ENCODE assay signal across 8 cellular contexts in the genomic region with DNA sequence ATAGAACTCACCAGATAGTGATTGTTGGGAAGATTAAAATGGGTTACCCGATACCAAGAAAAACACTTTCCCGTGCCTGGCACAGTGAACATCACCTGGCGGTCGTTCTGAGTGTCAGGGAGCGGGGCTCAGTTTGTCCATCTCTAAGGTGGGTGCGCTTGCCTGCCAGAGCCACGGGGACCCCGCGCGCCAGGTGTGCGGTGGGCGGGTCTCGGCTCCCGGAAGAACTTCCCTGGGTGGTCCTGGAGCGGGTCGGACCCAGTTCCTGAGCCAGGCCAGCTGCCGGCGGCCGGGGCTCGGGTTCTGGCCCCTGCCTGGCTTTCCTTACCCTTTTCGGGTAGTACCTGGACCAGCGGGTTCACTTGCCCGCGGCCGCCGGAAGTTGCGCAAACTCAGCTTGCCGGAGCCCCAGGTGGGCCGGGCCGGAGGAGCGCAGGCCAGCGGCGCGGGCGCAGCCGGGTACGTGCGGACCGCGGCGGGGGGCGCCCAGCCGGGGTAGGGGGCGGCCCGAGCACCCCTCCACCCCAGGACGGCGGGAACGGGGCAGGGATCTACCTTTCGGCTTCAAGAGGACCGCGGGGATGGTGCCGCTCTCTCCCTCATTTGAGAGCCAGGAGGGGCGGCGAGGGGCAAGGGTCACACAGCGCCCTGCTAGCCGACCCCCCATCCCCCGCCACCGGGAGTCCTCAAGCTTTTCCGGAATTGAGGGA. TPM values are rescaled to one million over a fixed set of nuclear protein-coding genes. Genes with fewer than 3 reads are reported as not detected.
DNase-seq lines count a peak whose midpoint lies in the region; ATAC-seq, FAIRE-seq and TF ChIP-seq lines count a peak whose summit lies in the region.

No MANE protein-coding gene starts in this region.

- H3K4me3 Mint-ChIP-seq in activated naive CD4-positive, alpha-beta T cell treated with anti-CD3 and anti-CD28 coated beads for 36 hours = peak overlapping the region; percentile 66
- H3K4me3 Mint-ChIP-seq in type B pancreatic cell = peak overlapping the region; percentile 89

- DNase-seq in activated naive CD4-positive, alpha-beta T cell treated with anti-CD3 and anti-CD28 coated beads for 36 hours = peak; percentile 43
- DNase-seq in activated naive CD4-positive, alpha-beta T cell treated with anti-CD3 and anti-CD28 coated beads, Interleukin-2, amount 50 U/mL, for 72 hours (ENCODE audit: low spot score in 2 of 2) = no peak
- DNase-seq in astrocyte of the cerebellum (ENCODE audit: low read depth) (no peak), left kidney (ENCODE audit: low read depth, low spot score) (peak; percentile 52), type B pancreatic cell (ENCODE audit: extremely low spot score, unreplicated experiment) (no peak), GM19239 (ENCODE audit: insufficient read length, low spot score) (no peak)

- H3K27ac Mint-ChIP-seq in activated naive CD4-positive, alpha-beta T cell treated with anti-CD3 and anti-CD28 coated beads for 36 hours = no peak overlapping the region
- no peak overlapping the region for H3K27ac Mint-ChIP-seq in activated naive CD4-positive, alpha-beta T cell treated with anti-CD3 and anti-CD28 coated beads, Interleukin-2, amount 50 U/mL, for 72 hours
- H3K27ac Mint-ChIP-seq in type B pancreatic cell = peak overlapping the region; percentile 53

- no peak for FAIRE-seq in GM19239 (lab: Jason Lieb, UNC)

- no peak for ATAC-seq in activated naive CD4-positive, alpha-beta T cell treated with anti-CD3 and anti-CD28 coated beads, Interleukin-2, amount 50 U/mL, for 72 hours
- ATAC-seq in HG03565 (IDR thresholded peaks at IDR 0.05; ENCODE audit: unreplicated experiment) (no peak), HG03378 (IDR thresholded peaks at IDR 0.05; ENCODE audit: unreplicated experiment) (no peak)

- H3K4me3 ChIP-seq in astrocyte of the cerebellum (ENCODE audit: low read depth, low read length) = peak overlapping the region; percentile 49

- peaks cover 4% of the 10 kb centered on the region for H3K9me3 Mint-ChIP-seq in activated naive CD4-positive, alpha-beta T cell treated with anti-CD3 and anti-CD28 coated beads for 36 hours
- peaks cover 0 to 4% of the 10 kb centered on the region in 2 donors for H3K9me3 Mint-ChIP-seq in activated naive CD4-positive, alpha-beta T cell treated with anti-CD3 and anti-CD28 coated beads, Interleukin-2, amount 50 U/mL, for 72 hours
- H3K9me3 Mint-ChIP-seq in type B pancreatic cell = no peaks in the 10 kb centered on the region

- in situ Hi-C loops in astrocyte of the cerebellum (cut with HindIII; ENCODE audit: low sequenced_read_pairs) = no loop called here

- CTCF ChIA-PET in activated naive CD4-positive, alpha-beta T cell treated with anti-CD3 and anti-CD28 coated beads for 36 hours (lab: Charles Lee) = no interaction called here

- H3K4me1 Mint-ChIP-seq in activated naive CD4-positive, alpha-beta T cell treated with anti-CD3 and anti-CD28 coated beads for 36 hours (ENCODE audit: low read depth) = peaks cover 40% of the 10 kb centered on the region
- H3K4me1 Mint-ChIP-seq in type B pancreatic cell (ENCODE audit: unreplicated experiment) = peaks cover 12% of the 10 kb centered on the region

- no peaks in the 10 kb centered on the region for H3K27me3 Mint-ChIP-seq in activated naive CD4-positive, alpha-beta T cell treated with anti-CD3 and anti-CD28 coated beads for 36 hours (ENCODE audit: low read depth)
- H3K27me3 Mint-ChIP-seq in type B pancreatic cell = peaks cover 25% of the 10 kb centered on the region

- intact Hi-C loops in activated naive CD4-positive, alpha-beta T cell treated with anti-CD3 and anti-CD28 coated beads for 36 hours (cut with micrococcal nuclease) = loop anchor here (5.0 kb wide), 1 partner anchor 426 kb away; the partner anchor contains the start of gene SNPH

- TF ChIP-seq CTCF in astrocyte of the cerebellum (IDR thresholded peaks at IDR 0.05; ENCODE audit: low read depth, low read length, missing control alignments) = no peak
- TF ChIP-seq CTCF in type B pancreatic cell (conservative IDR thresholded peaks at IDR 0.05) = no peak

- H3K36me3 Mint-ChIP-seq in activated naive CD4-positive, alpha-beta T cell treated with anti-CD3 and anti-CD28 coated beads for 36 hours (ENCODE audit: low read depth) = peaks cover 2% of the 10 kb centered on the region
- H3K36me3 Mint-ChIP-seq in activated naive CD4-positive, alpha-beta T cell treated with anti-CD3 and anti-CD28 coated beads, Interleukin-2, amount 50 U/mL, for 72 hours = peaks cover 0 to 16% of the 10 kb centered on the region in 2 donors
- no peaks in the 10 kb centered on the region for H3K36me3 Mint-ChIP-seq in type B pancreatic cell

RNA-seq across cellular contexts. Expression of gene FAM110A, which starts 7.5 kb away (rescaled TPM):
- 10 to 100 TPM; 15.4 to 16.2 TPM for total RNA-seq in activated naive CD4-positive, alpha-beta T cell treated with anti-CD3 and anti-CD28 coated beads for 36 hours
- total RNA-seq in activated naive CD4-positive, alpha-beta T cell treated with anti-CD3 and anti-CD28 coated beads, Interleukin-2, amount 50 U/mL, for 72 hours = 10 to 100 TPM; 12.0 to 25.7 TPM
- 14.3 and 26.7 TPM in 2 replicates for total RNA-seq in type B pancreatic cell (ENCODE audit: low replicate concordance)

Comparison
In these comparisons a context has a peak if more than half of its experiments do, and no peak if none do; other contexts are left out.
1. DNase-seq: peak in activated naive CD4-positive, alpha-beta T cell treated with anti-CD3 and anti-CD28 coated beads for 36 hours (single experiment) and left kidney (single experiment); none in activated naive CD4-positive, alpha-beta T cell treated with anti-CD3 and anti-CD28 coated beads, Interleukin-2, amount 50 U/mL, for 72 hours (0 of 2), astrocyte of the cerebellum (single experiment), type B pancreatic cell (single experiment) and GM19239 (single experiment).